In genomic region chr7:116784647-116785046, GRCh38 we compare ENCODE assay signal across 20 cellular contexts.
DNase-seq lines count a peak whose midpoint lies in the region; ATAC-seq, FAIRE-seq and TF ChIP-seq lines count a peak whose summit lies in the region.
"Had no signal": no experiment of that assay in that cellular context is flagged by ENCODE, and none has a peak within 500 bp of the region (broad histone marks: within the 10 kb centered on the region; RNA-seq: fewer than 3 reads in every experiment).

No MANE protein-coding gene starts in this region.

- in situ Hi-C loops in HepG2 (cut with HindIII; ENCODE audit: extremely low pct_ligation_motif_present, low pct_unique_long_range_greater_than_20kb) = no loop called here

- H3K27ac ChIP-seq in liver (ENCODE audit: low read depth in 1 of 2, low read length in 2 of 2) (peak overlapping the region in 1 of 2 donors; percentile 11), HepG2 (ENCODE audit: extremely low read length, insufficient read depth, low read length) (no peak overlapping the region), trophoblast cell (ENCODE audit: low read depth, low read length) (no peak overlapping the region)
- H3K27ac ChIP-seq: 22Rv1; A549; BLaER1 treated with 17β-estradiol and CSF1 and Interleukin-3, amounts not matched to agents 10 nM and 100 nM; C4-2B had no signal

- TF ChIP-seq RAD21 in liver (IDR thresholded peaks at IDR 0.05) (peak in 1 of 2 donors; percentile 8), HepG2 (CRISPR knock-in tag; IDR thresholded peaks at IDR 0.05) (no peak)

- H3K79me2 ChIP-seq in HepG2 (ENCODE audit: insufficient read depth, low read length) (no peaks in the 10 kb centered on the region), trophoblast cell (ENCODE audit: control insufficient read depth, insufficient read depth, low read length, poor library complexity) (no peaks in the 10 kb centered on the region)

- TF ChIP-seq EP300 in HepG2 (IDR thresholded peaks at IDR 0.05; ENCODE audit: low read depth in 2 of 2, low read length in 2 of 2) (no peak), HepG2 (CRISPR knock-in tag; IDR thresholded peaks at IDR 0.05; ENCODE audit: borderline replicate concordance) (no peak)

- ATAC-seq in HepG2 (no peak), HG03432 (IDR thresholded peaks at IDR 0.05; ENCODE audit: unreplicated experiment) (no peak), HG03159 (IDR thresholded peaks at IDR 0.05; ENCODE audit: unreplicated experiment) (no peak)
- ATAC-seq: A549; CD8-positive, alpha-beta T cell had no signal

- H3K14ac ChIP-seq in trophoblast cell (ENCODE audit: low read length) = peak overlapping the region; percentile 55

- 64% methylated on average over 6 of the region's 6 CpGs for WGBS in liver
- 95% methylated on average over 6 of the region's 6 CpGs for WGBS in HepG2 (ENCODE audit: low lambda C conversion rate)
- WGBS in trophoblast cell (ENCODE audit: extremely low coverage, insufficient coverage, insufficient read length) = no CpG with 5 or more reads among the region's 6 CpGs

- H3K27me3 ChIP-seq in liver (ENCODE audit: control insufficient read depth in 4 of 4, insufficient read depth in 4 of 4, low read length in 3 of 4) = no peaks in the 10 kb centered on the region
- H3K27me3 ChIP-seq in HepG2 (ENCODE audit: control insufficient read depth in 1 of 2, insufficient read depth in 2 of 2, low read length in 2 of 2) = no peaks in the 10 kb centered on the region
- no peaks in the 10 kb centered on the region for H3K27me3 ChIP-seq in trophoblast cell (ENCODE audit: insufficient read depth, low read length)
- H3K27me3 ChIP-seq: BLaER1 treated with 17β-estradiol and CSF1 and Interleukin-3, amounts not matched to agents 10 nM and 100 nM had no signal

- no peaks in the 10 kb centered on the region for H4K20me1 ChIP-seq in HepG2 (ENCODE audit: insufficient read depth, low read length)
- H4K20me1 ChIP-seq: BLaER1 treated with 17β-estradiol and CSF1 and Interleukin-3, amounts not matched to agents 10 nM and 100 nM had no signal

- CTCF ChIA-PET in HepG2 (lab: Yijun Ruan, JAX; ENCODE audit: low intra/inter-chr PET ratio, low total read pairs) = no interaction called here

- H4K8ac ChIP-seq in trophoblast cell (ENCODE audit: low read depth, low read length) = peak overlapping the region; percentile 14

- H3K4me1 ChIP-seq in liver (ENCODE audit: control insufficient read depth in 4 of 4, insufficient read depth in 4 of 4, low read length in 3 of 4) (peaks cover 0 to 48% (median 17%) of the 10 kb centered on the region in 4 donors), HepG2 (ENCODE audit: insufficient read depth, low read length) (peaks cover 35% of the 10 kb centered on the region), trophoblast cell (ENCODE audit: control insufficient read depth in 1 of 2, insufficient read depth in 2 of 2, low read length in 2 of 2) (peaks cover 19 to 21% of the 10 kb centered on the region in 2 experiments)

- H2AK5ac ChIP-seq in trophoblast cell (ENCODE audit: low read length) = peak overlapping the region; percentile 21

- no peak for TF ChIP-seq POLR2A in HepG2 (IDR thresholded peaks at IDR 0.05; ENCODE audit: insufficient read depth in 1 of 2, low read depth in 2 of 2, low read length in 2 of 2)

- H3K4me2 ChIP-seq in HepG2 (ENCODE audit: low read depth, low read length) (no peak overlapping the region), trophoblast cell (ENCODE audit: low read length) (no peak overlapping the region)
- H3K4me2 ChIP-seq: A549; BLaER1 treated with 17β-estradiol and CSF1 and Interleukin-3, amounts not matched to agents 10 nM and 100 nM had no signal

- H3K23ac ChIP-seq in trophoblast cell (ENCODE audit: low read length) = no peak overlapping the region

- no peak overlapping the region for H4K12ac ChIP-seq in trophoblast cell (ENCODE audit: low read depth, low read length)

- H3K79me1 ChIP-seq in trophoblast cell (ENCODE audit: low read length) = peaks cover 11% of the 10 kb centered on the region

- H3K9ac ChIP-seq in liver (ENCODE audit: low read depth in 1 of 2, low read length in 2 of 2) (no peak overlapping the region), HepG2 (ENCODE audit: insufficient read depth, low read depth, low read length) (no peak overlapping the region), trophoblast cell (ENCODE audit: low read length) (no peak overlapping the region)
- H3K9ac ChIP-seq: BLaER1 treated with 17β-estradiol and CSF1 and Interleukin-3, amounts not matched to agents 10 nM and 100 nM had no signal

- H2BK120ac ChIP-seq in trophoblast cell (ENCODE audit: insufficient read depth, low read length, poor library complexity) = peak overlapping the region; percentile 54

- H2BK12ac ChIP-seq in trophoblast cell (ENCODE audit: low read length) = peak overlapping the region; percentile 87

- TF ChIP-seq CTCF in liver (IDR thresholded peaks at IDR 0.05; ENCODE audit: low read depth, low read length, missing input control) (no peak), HepG2 (CRISPR knock-in tag; IDR thresholded peaks at IDR 0.05) (no peak)

- BruUV-seq in HepG2 (replicated peaks; lab: Mats Ljungman, UMichigan) = no TSS peak

- intact Hi-C loops in HepG2 (cut with micrococcal nuclease; ENCODE audit: unreplicated experiment) = loop anchor here (5.0 kb wide), 1 partner anchor 187 kb away; no protein-coding TSS in a partner anchor

- no peak overlapping the region for H3K4me3 ChIP-seq in liver (ENCODE audit: low read depth in 1 of 3, low read length in 3 of 3)
- no peak overlapping the region for H3K4me3 ChIP-seq in HepG2 (replicated peaks in 1 of 3; ENCODE audit: insufficient read depth in 1 of 3, low read depth in 2 of 3, low read length in 3 of 3)
- H3K4me3 ChIP-seq in trophoblast cell (ENCODE audit: low read depth, low read length) = no peak overlapping the region
- H3K4me3 ChIP-seq: A549; BLaER1 treated with 17β-estradiol and CSF1 and Interleukin-3, amounts not matched to agents 10 nM and 100 nM had no signal

- no peak overlapping the region for H3K4ac ChIP-seq in trophoblast cell (ENCODE audit: low read depth, low read length)

- H2BK5ac ChIP-seq in trophoblast cell (ENCODE audit: low read depth, low read length, poor library complexity) = peak overlapping the region; percentile 44

- H2AFZ ChIP-seq in HepG2 (ENCODE audit: low read length) = no peak overlapping the region
- no peak overlapping the region for H2AFZ ChIP-seq in trophoblast cell (ENCODE audit: insufficient read depth, low read length, poor library complexity)

- peak overlapping the region; percentile 70 for H4K91ac ChIP-seq in trophoblast cell (ENCODE audit: low read depth, low read length)

- peak overlapping the region; percentile 38 for H3K18ac ChIP-seq in trophoblast cell (ENCODE audit: low read length)

- no peak for FAIRE-seq in HepG2 (lab: Jason Lieb, UNC)
- FAIRE-seq: A549, D721Med, G401.6, GM12891, GM19239 had no signal

- POLR2A ChIA-PET in HepG2 (lab: Yijun Ruan, JAX) = no interaction called here

- H3K9me3 ChIP-seq in liver (ENCODE audit: control insufficient read depth in 4 of 4, low read length in 3 of 4) = no peaks in the 10 kb centered on the region
- H3K9me3 ChIP-seq in HepG2 (ENCODE audit: low read length) = no peaks in the 10 kb centered on the region
- no peaks in the 10 kb centered on the region for H3K9me3 ChIP-seq in trophoblast cell (ENCODE audit: insufficient read depth, low read depth, low read length)
- H3K9me3 ChIP-seq: A549; BLaER1 treated with 17β-estradiol and CSF1 and Interleukin-3, amounts not matched to agents 10 nM and 100 nM; Caco-2 had no signal

- H3K36me3 ChIP-seq in liver (ENCODE audit: control insufficient read depth in 4 of 4, insufficient read depth in 3 of 4, low read depth in 1 of 4, low read length in 3 of 4) = no peaks in the 10 kb centered on the region
- peaks cover 2 to 23% of the 10 kb centered on the region in 2 experiments; a peak in 3 of 5 replicates for H3K36me3 ChIP-seq in HepG2 (replicated peaks in 1 of 2; ENCODE audit: control insufficient read depth in 1 of 2, insufficient read depth in 2 of 2, low read length in 2 of 2)
- H3K36me3 ChIP-seq in trophoblast cell (ENCODE audit: control insufficient read depth in 1 of 2, insufficient read depth in 2 of 2, low read length in 2 of 2) = peaks cover 0 to 2% of the 10 kb centered on the region in 2 experiments
- H3K36me3 ChIP-seq: BLaER1 treated with 17β-estradiol and CSF1 and Interleukin-3, amounts not matched to agents 10 nM and 100 nM had no signal

- no peak for DNase-seq in HepG2 (ENCODE audit: low spot score)
- DNase-seq in trophoblast cell = no peak
- DNase-seq: AML-193; Caco-2; Calu3; CD4-positive, alpha-beta T cell; CD8-positive, alpha-beta T cell; DMS79 treated with DMSO at 0.1 percent for 48 hours; GF-D8 had no signal

TF ChIP-seq in liver, 16 proteins besides CTCF, POLR2A, EP300 and RAD21:
- TF ChIP-seq ATF3 (IDR thresholded peaks at IDR 0.05) (no peak), RXRA (IDR thresholded peaks at IDR 0.05) (peak in 1 of 2 donors; percentile 12), SP1 (IDR thresholded peaks at IDR 0.05) (peak; percentile 22), HNF4G (IDR thresholded peaks at IDR 0.05) (peak; percentile 53), JUND (IDR thresholded peaks at IDR 0.05) (no peak), HNF4A (conservative IDR thresholded peaks at IDR 0.05) (peak; percentile 78 to 81)

TF ChIP-seq in HepG2, 621 proteins besides CTCF, POLR2A, EP300 and RAD21 (continues in another document):
- TF ChIP-seq ZNF841 (CRISPR knock-in tag; IDR thresholded peaks at IDR 0.05; ENCODE audit: borderline replicate concordance) = no peak
- TF ChIP-seq ZNF292 (CRISPR knock-in tag; IDR thresholded peaks at IDR 0.05; ENCODE audit: borderline replicate concordance, low read depth) = no peak
- TF ChIP-seq ZFP91 (CRISPR knock-in tag; IDR thresholded peaks at IDR 0.05; ENCODE audit: borderline replicate concordance) = no peak
- TF ChIP-seq CREM (IDR thresholded peaks at IDR 0.05) = no peak
- no peak for TF ChIP-seq CREM (CRISPR knock-in tag; IDR thresholded peaks at IDR 0.05)
- no peak for TF ChIP-seq ZMAT3 (CRISPR knock-in tag; conservative IDR thresholded peaks at IDR 0.05)
